Comparison of ENCODE assay signal across 8 cellular contexts in the genomic region with DNA sequence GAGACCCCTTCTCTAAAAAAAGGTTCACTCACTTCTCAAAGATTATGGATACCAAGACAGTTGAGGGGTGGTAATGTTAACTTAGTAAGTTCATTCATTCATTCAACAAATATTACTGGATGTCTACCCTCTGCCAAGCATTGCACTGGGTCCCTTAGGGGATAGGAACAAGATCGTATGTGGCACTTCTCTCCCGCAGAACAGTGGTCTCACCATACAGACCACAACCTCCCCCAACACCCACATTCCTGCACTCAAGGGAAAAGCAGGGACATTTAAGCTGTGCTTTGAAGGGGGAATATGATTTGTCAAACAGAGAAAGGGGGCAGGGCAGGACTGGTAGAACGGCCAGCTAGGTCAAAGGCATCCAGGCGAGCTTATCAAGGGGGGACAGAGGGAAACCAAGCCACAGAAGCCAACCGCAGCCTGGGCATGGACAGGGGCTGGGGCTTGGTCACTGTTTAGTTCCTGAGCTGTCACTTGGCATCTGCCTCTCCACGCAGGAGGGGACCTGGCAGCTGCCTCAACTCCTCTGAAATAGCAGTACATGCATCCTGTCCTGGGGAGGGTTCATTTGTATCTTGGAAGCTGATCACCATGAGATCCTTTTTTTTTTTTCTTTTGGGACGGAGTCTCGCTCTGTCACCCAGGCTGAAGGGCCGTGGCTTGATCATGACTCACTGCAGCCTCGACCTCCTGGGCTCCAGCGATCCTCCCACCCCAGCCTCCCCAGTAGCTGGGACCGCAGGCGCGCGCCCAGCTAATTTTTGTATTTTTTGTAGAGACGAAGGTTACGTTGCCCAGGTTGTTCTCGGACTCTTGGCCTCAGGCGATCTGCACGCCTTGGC. TPM values are rescaled to one million over a fixed set of nuclear protein-coding genes. Genes with fewer than 3 reads are reported as not detected.
DNase-seq lines count a peak whose midpoint lies in the region; ATAC-seq and TF ChIP-seq lines count a peak whose summit lies in the region.

No MANE protein-coding gene starts in this region.

- intact Hi-C loops in activated CD4-positive, alpha-beta T cell treated with anti-CD3 and anti-CD28 coated beads for 36 hours (cut with DNase I, micrococcal nuclease): loop anchor here in 1 of 2 experiments (5.0 kb wide), 1 partner anchor 36 kb away; a partner anchor contains a TSS
- intact Hi-C loops in posterior cingulate gyrus (cut with DNase I): no loop called here

- CTCF ChIA-PET in activated CD4-positive, alpha-beta T cell treated with anti-CD3 and anti-CD28 coated beads for 36 hours (lab: Charles Lee): interaction anchor here (0.6 to 3.3 kb wide), 7 partner anchors 13 to 112 kb away, joined by 3 to 13 read pairs (median 3); no protein-coding TSS in a partner anchor

- no peaks in the 10 kb centered on the region for H3K9me3 Mint-ChIP-seq in activated CD4-positive, alpha-beta T cell treated with anti-CD3 and anti-CD28 coated beads for 36 hours (ENCODE audit: low read depth)

- H3K4me1 Mint-ChIP-seq in activated CD4-positive, alpha-beta T cell treated with anti-CD3 and anti-CD28 coated beads for 36 hours: peaks cover 16% of the 10 kb centered on the region

- H3K4me3 ChIP-seq in WI38 (ENCODE audit: low read depth, low read length) (peak overlapping the region; percentile 52), hepatocyte (no peak overlapping the region)

- H3K4me2 ChIP-seq in hepatocyte: peak overlapping the region; percentile 93

- POLR2A ChIA-PET in activated CD4-positive, alpha-beta T cell treated with anti-CD3 and anti-CD28 coated beads for 36 hours (lab: Charles Lee): no interaction called here

- TF ChIP-seq CTCF in WI38 (IDR thresholded peaks at IDR 0.05; ENCODE audit: low read depth, low read length): no peak
- no peak for TF ChIP-seq CTCF in hepatocyte (IDR thresholded peaks at IDR 0.05; ENCODE audit: poor library complexity)

- H4K20me1 ChIP-seq in hepatocyte (ENCODE audit: insufficient read depth, poor library complexity, severe bottlenecking): peaks cover 21% of the 10 kb centered on the region

- H3K27ac Mint-ChIP-seq in activated CD4-positive, alpha-beta T cell treated with anti-CD3 and anti-CD28 coated beads for 36 hours: no peak overlapping the region

- no peaks in the 10 kb centered on the region for H3K9me3 ChIP-seq in hepatocyte (ENCODE audit: low read depth)

- no peak for ATAC-seq in activated CD4-positive, alpha-beta T cell treated with anti-CD3 and anti-CD28 coated beads for 36 hours
- ATAC-seq in GM18520 (IDR thresholded peaks at IDR 0.05; ENCODE audit: unreplicated experiment) (no peak), HG03196 (IDR thresholded peaks at IDR 0.05; ENCODE audit: unreplicated experiment) (no peak)

- peaks cover 15% of the 10 kb centered on the region for H3K27me3 Mint-ChIP-seq in activated CD4-positive, alpha-beta T cell treated with anti-CD3 and anti-CD28 coated beads for 36 hours

- H3K4me1 ChIP-seq in hepatocyte (ENCODE audit: insufficient read depth): peaks cover 35% of the 10 kb centered on the region

- H3K9me2 ChIP-seq in hepatocyte (replicated peaks; ENCODE audit: insufficient read depth): no peaks in the 10 kb centered on the region

- 53% methylated on average over 20 of the region's 20 CpGs for WGBS in hepatocyte (ENCODE audit: low lambda C conversion rate, missing lambda C conversion rate)

- H3K27ac ChIP-seq in hepatocyte: peak overlapping the region; percentile 60
- peak overlapping the region; percentile 90 for H3K27ac ChIP-seq in substantia nigra (ENCODE audit: low read depth, low read length, poor library complexity, severe bottlenecking)

- peak overlapping the region; percentile 73 for H3K4me3 Mint-ChIP-seq in activated CD4-positive, alpha-beta T cell treated with anti-CD3 and anti-CD28 coated beads for 36 hours

- no peaks in the 10 kb centered on the region for H3K36me3 ChIP-seq in hepatocyte (replicated peaks; ENCODE audit: insufficient read depth, low read depth)

- peaks cover 36% of the 10 kb centered on the region for H3K79me2 ChIP-seq in hepatocyte

- peak overlapping the region; percentile 100 for H2AFZ ChIP-seq in hepatocyte

- no peaks in the 10 kb centered on the region for H3K36me3 Mint-ChIP-seq in activated CD4-positive, alpha-beta T cell treated with anti-CD3 and anti-CD28 coated beads for 36 hours (ENCODE audit: low read depth)

- DNase-seq in activated CD4-positive, alpha-beta T cell treated with anti-CD3 and anti-CD28 coated beads for 36 hours: no peak
- no peak for DNase-seq in activated CD4-positive, alpha-beta T cell treated with anti-CD3 and anti-CD28 coated beads for 48 hours
- DNase-seq in hepatocyte (ENCODE audit: low spot score) (no peak), substantia nigra (lab: John Stamatoyannopoulos, UW) (peak in 10 of 49 donors; percentile 16 to 58 (median 22)), posterior cingulate gyrus (no peak)

- no peaks in the 10 kb centered on the region for H3K27me3 ChIP-seq in hepatocyte

RNA-seq across cellular contexts. Expression of a gene that starts 0.9 kb away (rescaled TPM):
- 1 to 10 TPM; 1.4 to 1.8 TPM for total RNA-seq in activated CD4-positive, alpha-beta T cell treated with anti-CD3 and anti-CD28 coated beads for 36 hours
- total RNA-seq in hepatocyte: 28.1 and 28.5 TPM in 2 replicates
- polyA plus RNA-seq in hepatocyte: 16.8 and 17.9 TPM in 2 replicates

RNA-seq across cellular contexts. Expression of a gene that starts 34.1 kb away (rescaled TPM):
- 100 to 1,000 TPM in 1 of 2 experiments, 10 to 100 TPM in 1; 84.9 to 123 TPM for total RNA-seq in activated CD4-positive, alpha-beta T cell treated with anti-CD3 and anti-CD28 coated beads for 36 hours
- 14.6 and 16.8 TPM in 2 replicates for total RNA-seq in hepatocyte
- 21.8 and 25.4 TPM in 2 replicates for polyA plus RNA-seq in hepatocyte

Comparison
In these comparisons a context has a peak if more than half of its experiments do, and no peak if none do; other contexts are left out.
1. RNA of a gene that starts 0.9 kb away (total RNA-seq): 28.1 to 28.5 TPM in hepatocyte; 1.4 to 1.8 TPM in activated CD4-positive, alpha-beta T cell treated with anti-CD3 and anti-CD28 coated beads for 36 hours; every median in the first group is over 10 times any median in the second.